ENCODE assay signal across 4 cellular contexts in genomic region chr1:6286266-6286665, GRCh38. TPM values are rescaled to one million over a fixed set of nuclear protein-coding genes. Genes with fewer than 3 reads are reported as not detected.
"Had no signal": no experiment of that assay in that cellular context is flagged by ENCODE, and none has a peak within 500 bp of the region (broad histone marks: within the 10 kb centered on the region; RNA-seq: fewer than 3 reads in every experiment).

No MANE protein-coding gene starts in this region.

- H3K4me3 ChIP-seq: GM12878 had no signal

- DNase-seq: GDM1, GF-D8 had no signal

- ATAC-seq: GM12878 had no signal

RNA-seq across cellular contexts. Expression of gene HES3, which starts 42.3 kb away (rescaled TPM):
- total RNA-seq: G401, GM12878 had no signal
- polyA plus RNA-seq: GM12878 had no signal
